In genomic region chr11:70270104-70270876, GRCh38 we compare ENCODE assay signal across 8 cellular contexts. TPM values are rescaled to one million over a fixed set of nuclear protein-coding genes. Genes with fewer than 3 reads are reported as not detected.
DNase-seq lines count a peak whose midpoint lies in the region; ATAC-seq and TF ChIP-seq lines count a peak whose summit lies in the region.

TSS of gene PPFIA1 (plus strand) at chr11:70270690. CDS start at chr11:70272173, 1,483 bp downstream.

- TF ChIP-seq EP300 in Ishikawa (IDR thresholded peaks at IDR 0.05; ENCODE audit: borderline replicate concordance): no peak

- TF ChIP-seq CTCF in epithelial cell of proximal tubule (conservative IDR thresholded peaks at IDR 0.05; ENCODE audit: low read depth, low read length): no peak

- DNase-seq in DMS153 treated with DMSO at 0.1 percent for 48 hours (lab: John Stamatoyannopoulos, UW; ENCODE audit: unreplicated experiment): peak; percentile 79
- peak; percentile 100 for DNase-seq in OCI-M1 (lab: John Stamatoyannopoulos, UW)
- DNase-seq in activated T-cell treated with anti-CD3 and anti-CD28 coated beads for 4 hours: peak; percentile 95
- DNase-seq in epithelial cell of proximal tubule (ENCODE audit: low read depth): no peak
- peak; percentile 96 for DNase-seq in mucosa of gallbladder (ENCODE audit: low spot score)
- peak; percentile 94 for DNase-seq in stimulated activated CD8-positive, alpha-beta memory T cell treated with anti-CD3 and anti-CD28 coated beads, Interleukin-4, amount 100 ng/mL, for 24 hours (ENCODE audit: low read depth)

- no peak; the same call in 1 of the 2 replicates for TF ChIP-seq RAD21 in Ishikawa (IDR thresholded peaks at IDR 0.05; ENCODE audit: low read depth)

- ATAC-seq in GM21576 (IDR thresholded peaks at IDR 0.05; ENCODE audit: unreplicated experiment): peak; percentile 85

- peak within 1 kb of the TSS; percentile 90 for H3K4me3 ChIP-seq in epithelial cell of proximal tubule (ENCODE audit: low read depth, low read length)

TF ChIP-seq in Ishikawa, 13 proteins besides CTCF, POLR2A, EP300 and RAD21:
- TF ChIP-seq MAX (IDR thresholded peaks at IDR 0.05) (peak; percentile 35; the same call in 1 of the 2 replicates), TAF1 (IDR thresholded peaks at IDR 0.05; ENCODE audit: low read depth) (peak; percentile 75), FOXM1 (IDR thresholded peaks at IDR 0.05; ENCODE audit: borderline replicate concordance, low read depth) (no peak), REST (IDR thresholded peaks at IDR 0.05; ENCODE audit: low read depth) (no peak; the same call in 1 of the 2 replicates), NFIC (IDR thresholded peaks at IDR 0.05) (no peak), YY1 (IDR thresholded peaks at IDR 0.05; ENCODE audit: low read depth) (no peak), ZBTB7A (IDR thresholded peaks at IDR 0.05; ENCODE audit: low read depth) (peak; percentile 90), CEBPB (IDR thresholded peaks at IDR 0.05) (no peak), TCF12 (IDR thresholded peaks at IDR 0.05; ENCODE audit: low read depth) (peak; percentile 52; the same call in 1 of the 2 replicates), CREB1 (IDR thresholded peaks at IDR 0.05; ENCODE audit: low read depth) (0 out of 2 replicates have a peak, but pooled peaks have one; percentile 40), TEAD4 (IDR thresholded peaks at IDR 0.05) (no peak), EGR1 (IDR thresholded peaks at IDR 0.05) (peak; percentile 81)
- TF ChIP-seq, protein P1, sequence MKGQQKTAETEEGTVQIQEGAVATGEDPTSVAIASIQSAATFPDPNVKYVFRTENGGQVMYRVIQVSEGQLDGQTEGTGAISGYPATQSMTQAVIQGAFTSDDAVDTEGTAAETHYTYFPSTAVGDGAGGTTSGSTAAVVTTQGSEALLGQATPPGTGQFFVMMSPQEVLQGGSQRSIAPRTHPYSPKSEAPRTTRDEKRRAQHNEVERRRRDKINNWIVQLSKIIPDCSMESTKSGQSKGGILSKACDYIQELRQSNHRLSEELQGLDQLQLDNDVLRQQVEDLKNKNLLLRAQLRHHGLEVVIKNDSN (IDR thresholded peaks at IDR 0.05): no peak
TF ChIP-seq in Ishikawa: peak in this region for 6.

RNA-seq across cellular contexts. Expression of gene PPFIA1, which starts in this region (rescaled TPM):
- total RNA-seq in epithelial cell of proximal tubule (18.0 and 23.9 TPM in 2 replicates), mucosa of gallbladder (48.1 TPM)
